Comparison of ENCODE assay signal across 26 cellular contexts in the genomic region with DNA sequence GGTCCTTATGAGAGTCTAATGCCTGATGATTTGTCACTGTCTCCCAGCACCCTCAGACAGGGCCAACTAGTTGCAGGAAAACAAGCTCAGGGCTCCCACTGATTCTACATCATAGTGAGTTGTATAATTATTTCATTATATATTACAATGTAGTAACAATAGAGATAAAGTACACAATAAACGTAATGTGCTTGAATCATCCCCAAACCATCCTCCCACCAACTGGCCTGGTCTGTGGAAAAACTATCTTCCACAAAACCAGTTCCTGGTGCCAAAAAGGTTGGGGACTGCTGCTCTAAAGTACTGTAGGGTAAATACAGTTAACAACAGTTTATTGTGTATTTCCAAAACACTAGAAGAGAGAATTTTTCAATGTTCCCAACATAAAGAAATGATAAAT.
DNase-seq lines count a peak whose midpoint lies in the region; ATAC-seq and TF ChIP-seq lines count a peak whose summit lies in the region.
"Had no signal": no experiment of that assay in that cellular context is flagged by ENCODE, and none has a peak within 500 bp of the region (broad histone marks: within the 10 kb centered on the region; RNA-seq: fewer than 3 reads in every experiment).

No MANE protein-coding gene starts in this region.

- H3K27me3 ChIP-seq in uterus = no peaks in the 10 kb centered on the region
- H3K27me3 ChIP-seq: esophagus squamous epithelium, transverse colon had no signal

- H3K27ac ChIP-seq in uterus = no peak overlapping the region
- H3K27ac ChIP-seq: 22Rv1, esophagus squamous epithelium, left ventricle myocardium inferior, transverse colon had no signal

- no peak for ATAC-seq in GM19455 (IDR thresholded peaks at IDR 0.05; ENCODE audit: unreplicated experiment)
- ATAC-seq: activated CD8-positive, alpha-beta memory T cell treated with anti-CD3 and anti-CD28 coated beads, Interleukin-2, amount 10 ng/mL, durations not matched to agents 7 days and 5 days; GM23338; right cardiac atrium had no signal

- TF ChIP-seq CTCF in choroid plexus epithelial cell (conservative IDR thresholded peaks at IDR 0.05; ENCODE audit: low read depth, low read length) (no peak), uterus (IDR thresholded peaks at IDR 0.05) (no peak)

- no peaks in the 10 kb centered on the region for H3K9me3 ChIP-seq in uterus
- H3K9me3 ChIP-seq: esophagus squamous epithelium, left ventricle myocardium inferior, SK-N-SH, transverse colon had no signal

- no peak for TF ChIP-seq POLR2A in uterus (IDR thresholded peaks at IDR 0.05)

- intact Hi-C loops in uterus (cut with DNase I; ENCODE audit: low total_unique reads) = no loop called here

- no peaks in the 10 kb centered on the region for H3K36me3 ChIP-seq in uterus

- H3K4me3 ChIP-seq in choroid plexus epithelial cell (ENCODE audit: low read depth, low read length) (no peak overlapping the region), uterus (no peak overlapping the region)
- H3K4me3 ChIP-seq: esophagus squamous epithelium, GM23338, left ventricle myocardium inferior, transverse colon had no signal

- no peaks in the 10 kb centered on the region for H3K4me1 ChIP-seq in uterus
- H3K4me1 ChIP-seq: esophagus squamous epithelium had no signal

- in situ Hi-C loops in G401 (cut with HindIII; ENCODE audit: low sequenced_read_pairs) = no loop called here

- peak; percentile 16 to 76 for DNase-seq in NCI-H2081 (lab: John Stamatoyannopoulos, UW)
- no peak for DNase-seq in NCI-H2081 treated with DMSO at 0.1 percent for 48 hours (lab: John Stamatoyannopoulos, UW)
- DNase-seq in choroid plexus epithelial cell (ENCODE audit: low read depth) = peak; percentile 26
- peak; percentile 29 for DNase-seq in iris pigment epithelial cell (ENCODE audit: low read depth)
- DNase-seq in G401 (ENCODE audit: low spot score) = no peak
- DNase-seq in activated CD4-positive, alpha-beta T cell treated with anti-CD3 and anti-CD28 coated beads for 4 hours = no peak
- DNase-seq in uterus = no peak
- DNase-seq: activated CD4-positive, alpha-beta T cell treated with anti-CD3 and anti-CD28 coated beads, Interleukin-2, amount 50 U/mL, for 4 hours; activated CD8-positive, alpha-beta memory T cell treated with anti-CD3 and anti-CD28 coated beads, Interleukin-2, amount 10 ng/mL, durations not matched to agents 7 days and 5 days; activated T-cell treated with anti-CD3 and anti-CD28 coated beads, Interleukin-2, amount 50 U/mL, for 48 hours; cerebellar nuclear complex; DMS79 treated with DMSO at 0.1 percent for 48 hours; esophagus squamous epithelium; left ventricle myocardium inferior; mesenchymal stem cell; NCI-H1048; NCI-H2171; OCI-M1; posterior cingulate gyrus; right cardiac atrium; SK-N-SH; stimulated activated CD4-positive, alpha-beta T cell treated with anti-CD3 and anti-CD28 coated beads, Interleukin-2, amount 100 ng/mL, for 48 hours; transverse colon had no signal

Comparison
In these comparisons a context has a peak if more than half of its experiments do, and no peak if none do; other contexts are left out.
1. DNase-seq: peak in NCI-H2081 (2 of 2), choroid plexus epithelial cell (single experiment) and iris pigment epithelial cell (single experiment); none in NCI-H2081 treated with DMSO at 0.1 percent for 48 hours (single experiment), G401 (single experiment), activated CD4-positive, alpha-beta T cell treated with anti-CD3 and anti-CD28 coated beads for 4 hours (0 of 2) and uterus (0 of 2).